ENCODE assay signal across 8 cellular contexts in the genomic region with DNA sequence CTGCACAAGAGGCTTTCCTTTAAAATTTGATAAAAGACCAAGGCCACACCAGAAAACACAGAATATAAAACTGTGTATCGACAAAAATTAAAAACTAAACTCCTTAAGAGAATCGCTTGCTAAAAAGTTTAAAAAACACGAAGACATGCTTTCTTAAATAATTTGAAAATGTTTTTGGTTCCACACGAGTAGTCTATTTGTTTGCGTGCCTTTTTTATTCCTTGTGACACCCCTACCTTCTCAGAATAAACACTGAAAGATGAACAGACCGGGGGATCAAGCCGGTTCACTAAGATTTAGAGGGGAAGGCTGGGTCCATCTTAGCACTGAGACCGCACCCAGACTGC.
DNase-seq lines count a peak whose midpoint lies in the region; ATAC-seq and TF ChIP-seq lines count a peak whose summit lies in the region.

No MANE protein-coding gene starts in this region.

- DNase-seq in AG10803 (ENCODE audit: low read depth) (no peak), choroid plexus epithelial cell (ENCODE audit: low read depth) (no peak), naive B cell (no peak), GOT3 (lab: John Stamatoyannopoulos, UW) (no peak)
- no peak for DNase-seq in activated effector memory CD4-positive, alpha-beta T cell treated with anti-CD3 and anti-CD28 coated beads, Interleukin-2, amount 50 U/mL, for 16 hours
- no peak for DNase-seq in activated CD8-positive, alpha-beta memory T cell treated with anti-CD3 and anti-CD28 coated beads for 24 hours

- peak overlapping the region; percentile 98 to 100 (median 99) for H3K27ac Mint-ChIP-seq in IgD-negative memory B cell
- peak overlapping the region; percentile 98 to 100 (median 99) for H3K27ac Mint-ChIP-seq in naive B cell

- peak overlapping the region; percentile 92 to 97 (median 97) for H3K4me3 Mint-ChIP-seq in IgD-negative memory B cell
- H3K4me3 Mint-ChIP-seq in naive B cell: peak overlapping the region; percentile 92 to 99 (median 98)

- H3K9me3 Mint-ChIP-seq in IgD-negative memory B cell: no peaks in the 10 kb centered on the region
- H3K9me3 Mint-ChIP-seq in naive B cell: peaks cover 0 to 11% (median 0%) of the 10 kb centered on the region in 7 donors

- ATAC-seq in naive B cell (ENCODE audit: low read depth in 2 of 2) (peak in 1 of 2 donors; percentile 12), GM18498 (IDR thresholded peaks at IDR 0.05; ENCODE audit: unreplicated experiment) (no peak)

- H3K27me3 Mint-ChIP-seq in IgD-negative memory B cell: no peaks in the 10 kb centered on the region
- no peaks in the 10 kb centered on the region for H3K27me3 Mint-ChIP-seq in naive B cell

- TF ChIP-seq CTCF in AG10803 (conservative IDR thresholded peaks at IDR 0.05; ENCODE audit: low read length) (no peak), choroid plexus epithelial cell (conservative IDR thresholded peaks at IDR 0.05; ENCODE audit: low read depth, low read length) (no peak)

- H3K4me1 Mint-ChIP-seq in IgD-negative memory B cell: peaks cover 22 to 51% (median 27%) of the 10 kb centered on the region in 3 donors
- H3K4me1 Mint-ChIP-seq in naive B cell: peaks cover 8 to 34% (median 22%) of the 10 kb centered on the region in 3 donors

- H3K36me3 Mint-ChIP-seq in IgD-negative memory B cell: no peaks in the 10 kb centered on the region
- H3K36me3 Mint-ChIP-seq in naive B cell: peaks cover 0 to 12% of the 10 kb centered on the region in 2 donors

- H3K4me3 ChIP-seq in AG10803 (ENCODE audit: low read length): peak overlapping the region; percentile 60
- H3K4me3 ChIP-seq in choroid plexus epithelial cell (ENCODE audit: low read depth, low read length): peak overlapping the region; percentile 57
